ENCODE assay signal across 11 cellular contexts in genomic region chr9:75229605-75230332, GRCh38.
DNase-seq lines count a peak whose midpoint lies in the region; ATAC-seq and TF ChIP-seq lines count a peak whose summit lies in the region.
"Had no signal": no experiment of that assay in that cellular context is flagged by ENCODE, and none has a peak within 500 bp of the region (broad histone marks: within the 10 kb centered on the region; RNA-seq: fewer than 3 reads in every experiment).

No MANE protein-coding gene starts in this region.

- no peak overlapping the region for H3K4me3 Mint-ChIP-seq in activated CD4-positive, alpha-beta T cell treated with anti-CD3 and anti-CD28 coated beads for 36 hours
- no peak overlapping the region for H3K4me3 Mint-ChIP-seq in MCF 10A (ENCODE audit: unreplicated experiment)
- H3K4me3 Mint-ChIP-seq in activated T-cell treated with anti-CD3 and anti-CD28 coated beads, Interleukin-2, amount 50 U/mL, for 24 hours = no peak overlapping the region
- H3K4me3 Mint-ChIP-seq: natural killer cell treated with Interleukin-12 subunit alpha and Interleukin-12 subunit beta and Interleukin-15 and Interleukin-18, amount 100 ng/mL, for 72 hours had no signal

- H3K27ac Mint-ChIP-seq in activated CD4-positive, alpha-beta T cell treated with anti-CD3 and anti-CD28 coated beads for 36 hours = no peak overlapping the region
- peak overlapping the region; percentile 72 for H3K27ac Mint-ChIP-seq in MCF 10A (ENCODE audit: low read depth, unreplicated experiment)
- no peak overlapping the region for H3K27ac Mint-ChIP-seq in activated T-cell treated with anti-CD3 and anti-CD28 coated beads, Interleukin-2, amount 50 U/mL, for 24 hours
- H3K27ac Mint-ChIP-seq: natural killer cell treated with Interleukin-12 subunit alpha and Interleukin-12 subunit beta and Interleukin-15 and Interleukin-18, amount 100 ng/mL, for 72 hours had no signal

- H3K4me1 Mint-ChIP-seq in activated CD4-positive, alpha-beta T cell treated with anti-CD3 and anti-CD28 coated beads for 36 hours = no peaks in the 10 kb centered on the region
- H3K4me1 Mint-ChIP-seq in MCF 10A (ENCODE audit: insufficient read depth, unreplicated experiment) = peaks cover 35% of the 10 kb centered on the region
- H3K4me1 Mint-ChIP-seq in activated T-cell treated with anti-CD3 and anti-CD28 coated beads, Interleukin-2, amount 50 U/mL, for 24 hours (ENCODE audit: low read depth) = no peaks in the 10 kb centered on the region

- POLR2A ChIA-PET in activated CD4-positive, alpha-beta T cell treated with anti-CD3 and anti-CD28 coated beads for 36 hours (lab: Charles Lee) = no interaction called here
- POLR2A ChIA-PET in MCF 10A (lab: Yijun Ruan, JAX) = interaction anchor here (0.6 to 1.1 kb wide), 5 partner anchors 9 to 1165 kb away, joined by 3 to 5 read pairs (median 4); partner anchors contain the start of genes CARNMT1 and RFK

- TF ChIP-seq CTCF in MCF 10A (IDR thresholded peaks at IDR 0.05; ENCODE audit: unreplicated experiment) = no peak
- peak; percentile 11 for TF ChIP-seq CTCF in kidney epithelial cell (IDR thresholded peaks at IDR 0.05; ENCODE audit: insufficient read depth, low read length, poor library complexity, severe bottlenecking)
- no peak for TF ChIP-seq CTCF in tibial artery (IDR thresholded peaks at IDR 0.05)

- no peak for ATAC-seq in activated CD4-positive, alpha-beta T cell treated with anti-CD3 and anti-CD28 coated beads for 36 hours
- no peak for ATAC-seq in HG03280 (IDR thresholded peaks at IDR 0.05; ENCODE audit: unreplicated experiment)
- ATAC-seq: natural killer cell treated with Interleukin-12 subunit alpha and Interleukin-12 subunit beta and Interleukin-15 and Interleukin-18, amount 100 ng/mL, for 72 hours had no signal

- no TSS peak for BruUV-seq in MCF 10A (replicated peaks; lab: Mats Ljungman, UMichigan)

- H3K27ac ChIP-seq in tibial artery = peak overlapping the region; percentile 80 to 82
- H3K27ac ChIP-seq: dorsolateral prefrontal cortex had no signal

- H3K4me3 ChIP-seq in kidney epithelial cell (ENCODE audit: low read depth, low read length) = no peak overlapping the region
- H3K4me3 ChIP-seq in tibial artery = no peak overlapping the region
- H3K4me3 ChIP-seq: dorsolateral prefrontal cortex had no signal

- no peaks in the 10 kb centered on the region for H3K27me3 Mint-ChIP-seq in activated CD4-positive, alpha-beta T cell treated with anti-CD3 and anti-CD28 coated beads for 36 hours
- no peaks in the 10 kb centered on the region for H3K27me3 Mint-ChIP-seq in MCF 10A (ENCODE audit: insufficient read depth, unreplicated experiment)
- H3K27me3 Mint-ChIP-seq in activated T-cell treated with anti-CD3 and anti-CD28 coated beads, Interleukin-2, amount 50 U/mL, for 24 hours = no peaks in the 10 kb centered on the region
- H3K27me3 Mint-ChIP-seq: natural killer cell treated with Interleukin-12 subunit alpha and Interleukin-12 subunit beta and Interleukin-15 and Interleukin-18, amount 100 ng/mL, for 72 hours had no signal

- intact Hi-C loops in activated CD4-positive, alpha-beta T cell treated with anti-CD3 and anti-CD28 coated beads for 36 hours (cut with DNase I, micrococcal nuclease) = no loop called here
- intact Hi-C loops in MCF 10A (cut with micrococcal nuclease) = loop anchor here (10.0 kb wide), 1 partner anchor 45 kb away; no protein-coding TSS in a partner anchor
- intact Hi-C loops in tibial artery (cut with DNase I; ENCODE audit: low total_unique reads) = no loop called here

- H3K36me3 ChIP-seq in kidney epithelial cell (ENCODE audit: control insufficient read depth, insufficient read depth, low read length) (no peaks in the 10 kb centered on the region), tibial artery (no peaks in the 10 kb centered on the region)

- H3K9me3 Mint-ChIP-seq in activated CD4-positive, alpha-beta T cell treated with anti-CD3 and anti-CD28 coated beads for 36 hours (ENCODE audit: low read depth) = peaks cover 5% of the 10 kb centered on the region
- no peaks in the 10 kb centered on the region for H3K9me3 Mint-ChIP-seq in MCF 10A (ENCODE audit: unreplicated experiment)
- peaks cover 15% of the 10 kb centered on the region for H3K9me3 Mint-ChIP-seq in activated T-cell treated with anti-CD3 and anti-CD28 coated beads, Interleukin-2, amount 50 U/mL, for 24 hours

- peaks cover 0 to 12% (median 0%) of the 10 kb centered on the region in 3 donors for H3K9me3 ChIP-seq in tibial artery

- peaks cover 0 to 49% (median 19%) of the 10 kb centered on the region in 4 donors for H3K4me1 ChIP-seq in tibial artery

- CTCF ChIA-PET in activated CD4-positive, alpha-beta T cell treated with anti-CD3 and anti-CD28 coated beads for 36 hours (lab: Charles Lee) = interaction anchor here (0.6 to 0.7 kb wide), 2 partner anchors 28 to 733 kb away, joined by 3 to 6 read pairs; no protein-coding TSS in a partner anchor
- CTCF ChIA-PET in MCF 10A (lab: Yijun Ruan, JAX) = interaction anchor here (0.6 to 3.6 kb wide), 11 partner anchors 8 to 1422 kb away, joined by 3 to 45 read pairs (median 5); no protein-coding TSS in a partner anchor

- H3K36me3 Mint-ChIP-seq in activated CD4-positive, alpha-beta T cell treated with anti-CD3 and anti-CD28 coated beads for 36 hours (ENCODE audit: low read depth) = peaks cover 12% of the 10 kb centered on the region
- peaks cover 7% of the 10 kb centered on the region for H3K36me3 Mint-ChIP-seq in MCF 10A (ENCODE audit: insufficient read depth, unreplicated experiment)
- peaks cover 17% of the 10 kb centered on the region for H3K36me3 Mint-ChIP-seq in activated T-cell treated with anti-CD3 and anti-CD28 coated beads, Interleukin-2, amount 50 U/mL, for 24 hours (ENCODE audit: low read depth)

- peak; percentile 17 for DNase-seq in activated CD4-positive, alpha-beta T cell treated with anti-CD3 and anti-CD28 coated beads for 36 hours
- DNase-seq in activated CD4-positive, alpha-beta T cell treated with anti-CD3 and anti-CD28 coated beads for 1 hour = no peak
- DNase-seq in MCF 10A (ENCODE audit: unreplicated experiment) (peak; percentile 97), kidney epithelial cell (ENCODE audit: low read depth) (peak; percentile 87), tibial artery (peak; percentile 72 to 94), OCI-M2 (lab: John Stamatoyannopoulos, UW; ENCODE audit: unreplicated experiment) (no peak)
- no peak for DNase-seq in activated T-cell treated with anti-CD3 and anti-CD28 coated beads, Interleukin-2, amount 50 U/mL, for 24 hours
- DNase-seq: ACHN, dorsolateral prefrontal cortex had no signal

- H3K27me3 ChIP-seq in kidney epithelial cell (ENCODE audit: control insufficient read depth, insufficient read depth, low read length) (no peaks in the 10 kb centered on the region), tibial artery (no peaks in the 10 kb centered on the region)
- H3K27me3 ChIP-seq: dorsolateral prefrontal cortex had no signal

Comparison
In these comparisons a context has a peak if more than half of its experiments do, and no peak if none do; other contexts are left out.
1. DNase-seq: peak in activated CD4-positive, alpha-beta T cell treated with anti-CD3 and anti-CD28 coated beads for 36 hours (single experiment), MCF 10A (single experiment), kidney epithelial cell (single experiment) and tibial artery (2 of 2); none in activated CD4-positive, alpha-beta T cell treated with anti-CD3 and anti-CD28 coated beads for 1 hour (single experiment), OCI-M2 (single experiment) and activated T-cell treated with anti-CD3 and anti-CD28 coated beads, Interleukin-2, amount 50 U/mL, for 24 hours (single experiment).